In the genomic region with DNA sequence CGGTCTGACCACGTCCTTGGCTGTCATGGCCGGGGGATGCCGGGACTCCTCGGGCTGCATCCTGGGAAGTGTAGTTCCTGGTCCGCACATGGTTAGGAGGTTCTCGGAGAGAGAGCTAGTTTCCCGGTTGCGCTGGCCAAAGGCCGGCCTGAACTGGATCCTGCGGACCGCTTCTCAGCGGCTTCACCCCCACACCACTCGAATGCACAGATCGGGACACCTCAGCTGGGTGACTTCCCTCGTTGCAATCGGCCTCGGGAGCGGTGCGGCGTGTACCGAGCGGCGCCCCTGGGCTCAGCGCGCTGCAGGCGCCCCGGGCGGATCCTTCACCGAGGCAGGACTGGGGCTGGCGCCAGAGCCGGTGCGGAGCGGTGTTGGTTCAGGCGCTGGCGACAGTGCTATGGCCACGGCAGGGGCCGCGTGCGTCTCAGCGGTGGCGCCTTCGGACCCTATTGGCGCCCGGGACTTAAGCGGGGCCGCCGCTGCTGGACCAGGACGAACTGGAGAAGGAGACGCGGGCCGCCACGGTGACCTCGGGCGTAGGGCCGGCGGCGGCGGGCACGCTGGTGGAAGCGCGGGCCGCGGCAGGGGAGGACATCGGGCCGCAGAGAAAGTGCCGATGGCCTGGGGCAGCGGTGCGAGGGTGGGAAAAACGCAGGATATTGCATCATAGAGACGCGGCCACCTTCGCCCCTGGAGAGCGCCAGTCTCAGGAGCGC, we compare ENCODE assay signal across 8 cellular contexts. TPM values are rescaled to one million over a fixed set of nuclear protein-coding genes. Genes with fewer than 3 reads are reported as not detected.
A peak's percentile ranks its signal among the peaks of the same experiment; 100 is the strongest.
DNase-seq lines count a peak whose midpoint lies in the region; ATAC-seq lines count a peak whose summit lies in the region.

No MANE protein-coding gene starts in this region.

- H3K27me3 ChIP-seq in mucosa of rectum (ENCODE audit: control insufficient read depth in 2 of 2, insufficient read depth in 2 of 2, low read length in 2 of 2), result no peaks in the 10 kb centered on the region

- peak overlapping the region; percentile 79 to 90 for H3K27ac ChIP-seq in mucosa of rectum (ENCODE audit: low read depth in 2 of 2, low read length in 2 of 2)

- peak overlapping the region; percentile 86 for H3K4me3 ChIP-seq in mucosa of rectum (ENCODE audit: low read length in 2 of 2)

- ATAC-seq in HG03135 (IDR thresholded peaks at IDR 0.05; ENCODE audit: unreplicated experiment) (peak; percentile 46), esophagus mucosa (peak; percentile 77)

- peak overlapping the region; percentile 85 to 88 for H3K9ac ChIP-seq in mucosa of rectum (ENCODE audit: low read depth in 1 of 2, low read length in 2 of 2)

- H3K9me3 ChIP-seq in mucosa of rectum (ENCODE audit: control insufficient read depth in 2 of 2, low read length in 2 of 2), result no peaks in the 10 kb centered on the region

- DNase-seq in NCI-H187 (lab: John Stamatoyannopoulos, UW) (peak; percentile 10 to 11), NCI-H187 treated with DMSO at 0.1 percent for 48 hours (lab: John Stamatoyannopoulos, UW) (no peak), NOMO-1 treated with dmso at 0.1 percent for 144 hours (lab: John Stamatoyannopoulos, UW; ENCODE audit: unreplicated experiment) (peak; percentile 79)
- peak; percentile 66 for DNase-seq in activated T-cell treated with anti-CD3 and anti-CD28 coated beads, Interleukin-2, amount 50 U/mL, for 1 hour
- DNase-seq in stimulated activated CD8-positive, alpha-beta memory T cell treated with anti-CD3 and anti-CD28 coated beads, Interleukin-7, amount 100 ng/mL, for 48 hours (ENCODE audit: extremely low read depth in 1 of 2, low read depth in 1 of 2), result peak; percentile 41 to 50

- peaks cover 33 to 36% of the 10 kb centered on the region in 2 donors for H3K36me3 ChIP-seq in mucosa of rectum (ENCODE audit: control insufficient read depth in 2 of 2, insufficient read depth in 2 of 2, low read length in 2 of 2)

- peaks cover 14 to 16% of the 10 kb centered on the region in 2 donors for H3K4me1 ChIP-seq in mucosa of rectum (ENCODE audit: control insufficient read depth in 2 of 2, insufficient read depth in 2 of 2, low read length in 2 of 2)

RNA-seq across cellular contexts. Expression of a gene that starts 11.5 kb away (rescaled TPM):
- 4.7 TPM for total RNA-seq in esophagus mucosa

RNA-seq across cellular contexts. Expression of a gene that starts 13.4 kb away (rescaled TPM):
- total RNA-seq in esophagus mucosa, result 56.8 TPM

RNA-seq across cellular contexts. Expression of a gene that starts 13.7 kb away (rescaled TPM):
- total RNA-seq in esophagus mucosa, result 2.2 TPM

RNA-seq across cellular contexts. Expression of a gene that starts 27.3 kb away (rescaled TPM):
- 16.9 TPM for total RNA-seq in esophagus mucosa
